26 cellular contexts compared by ENCODE assay signal in genomic region chr6:128860782-128861181, GRCh38.
"Had no signal": no experiment of that assay in that cellular context is flagged by ENCODE, and none has a peak within 500 bp of the region (broad histone marks: within the 10 kb centered on the region; RNA-seq: fewer than 3 reads in every experiment).

No MANE protein-coding gene starts in this region.

- DNase-seq: stimulated activated CD4-positive, alpha-beta T cell treated with anti-CD3 and anti-CD28 coated beads, Interleukin-2, amount 100 ng/mL, for 48 hours; stimulated activated CD4-positive, alpha-beta T cell treated with anti-CD3 and anti-CD28 coated beads, Interleukin-4, amount 100 ng/mL, for 1 hour; stimulated activated CD4-positive, alpha-beta T cell treated with anti-CD3 and anti-CD28 coated beads, Interleukin-4, amount 100 ng/mL, for 24 hours; stimulated activated CD4-positive, alpha-beta T cell treated with anti-CD3 and anti-CD28 coated beads, Interleukin-4, amount 100 ng/mL, for 4 hours; stimulated activated CD8-positive, alpha-beta memory T cell treated with anti-CD3 and anti-CD28 coated beads, Interleukin-4, amount 100 ng/mL, for 48 hours; stimulated activated naive B cell treated with anti-CD40 and anti-IgM and Interleukin-4, amounts not matched to agents 10 μg/mL and 1 μg/mL and 100 μg/mL, for 72 hours; stimulated activated naive CD4-positive, alpha-beta T cell; stimulated activated naive CD4-positive, alpha-beta T cell treated with Interleukin-2 at 50 U/mL for 16 hours; stimulated activated naive CD8-positive, alpha-beta T cell treated with anti-CD3 and anti-CD28 coated beads, Interleukin-15, amount 100 ng/mL, for 72 hours; stomach; substantia nigra; testis; thyroid gland; tibial artery; transverse colon; trophoblast cell; upper lobe of left lung; upper lobe of right lung; uterus had no signal

- H3K9me3 ChIP-seq: suprapubic skin, testis, thoracic aorta, thyroid gland, tibial artery, upper lobe of left lung, upper lobe of right lung, uterus, vagina had no signal

- H3K4me3 ChIP-seq: stomach, suprapubic skin, testis, thoracic aorta, thyroid gland, tibial artery, tibial nerve, transverse colon, upper lobe of left lung, upper lobe of right lung, uterus, vagina had no signal

- H3K36me3 ChIP-seq: stomach, suprapubic skin, thoracic aorta, thyroid gland, tibial artery, tibial nerve, transverse colon, upper lobe of left lung, upper lobe of right lung, uterus, vagina had no signal

- H3K27me3 ChIP-seq: stomach, suprapubic skin, testis, thyroid gland, tibial artery, tibial nerve, transverse colon, upper lobe of left lung, upper lobe of right lung, uterus, vagina had no signal

- H3K27ac ChIP-seq: stomach, suprapubic skin, testis, thoracic aorta, thyroid gland, tibial artery, tibial nerve, transverse colon, upper lobe of left lung, upper lobe of right lung, uterus, vagina had no signal

- ATAC-seq: stimulated activated effector memory CD8-positive, alpha-beta T cell treated with anti-CD3 and anti-CD28 coated beads, Interleukin-12 subunit alpha, Interleukin-12 subunit beta, amount 100 ng/mL, for 72 hours; stimulated activated memory B cell treated with anti-CD40 and anti-IgM and Interleukin-4, amounts not matched to agents 10 μg/mL and 1 μg/mL and 100 μg/mL, for 72 hours; stimulated activated naive B cell treated with anti-CD40 and anti-IgM and Interleukin-4, amounts not matched to agents 10 μg/mL and 1 μg/mL and 100 μg/mL, for 72 hours; stimulated activated naive CD8-positive, alpha-beta T cell treated with anti-CD3 and anti-CD28 coated beads, Interleukin-15, amount 100 ng/mL, for 72 hours; upper lobe of right lung had no signal

- H3K4me1 ChIP-seq: suprapubic skin, testis, thyroid gland, tibial artery, tibial nerve, transverse colon, upper lobe of left lung, upper lobe of right lung, uterus, vagina had no signal

- FAIRE-seq: urothelium cell line had no signal
